In genomic region chr12:57451233-57451778, GRCh38 we compare ENCODE assay signal across 20 cellular contexts. TPM values are rescaled to one million over a fixed set of nuclear protein-coding genes. Genes with fewer than 3 reads are reported as not detected.
DNase-seq lines count a peak whose midpoint lies in the region; TF ChIP-seq lines count a peak whose summit lies in the region.
"Had no signal": no experiment of that assay in that cellular context is flagged by ENCODE, and none has a peak within 500 bp of the region (broad histone marks: within the 10 kb centered on the region; RNA-seq: fewer than 3 reads in every experiment).

No MANE protein-coding gene starts in this region.

- H3K79me1 ChIP-seq in trophoblast cell (ENCODE audit: low read length), result no peaks in the 10 kb centered on the region

- CTCF ChIA-PET in HEK293 (lab: Yijun Ruan, JAX), result interaction anchor here (0.6 to 9.7 kb wide), 15 partner anchors 11 to 237 kb away, joined by 3 to 219 read pairs (median 17); partner anchors contain the start of genes INHBC and NXPH4

- H2AFZ ChIP-seq in osteoblast (ENCODE audit: low read length) (peak overlapping the region; percentile 11), trophoblast cell (ENCODE audit: insufficient read depth, low read length, poor library complexity) (no peak overlapping the region)

- H2BK12ac ChIP-seq in trophoblast cell (ENCODE audit: low read length), result no peak overlapping the region

- no peaks in the 10 kb centered on the region for H3K9me3 Mint-ChIP-seq in chondrocyte (ENCODE audit: low read depth)
- H3K9me3 Mint-ChIP-seq: mesothelial cell of epicardium; neural crest cell; stimulated activated naive CD8-positive, alpha-beta T cell treated with anti-CD3 and anti-CD28 coated beads, Interleukin-15, amount 100 ng/mL, for 72 hours; T-cell had no signal

- no peak overlapping the region for H3K4me3 Mint-ChIP-seq in chondrocyte (ENCODE audit: unreplicated experiment)
- H3K4me3 Mint-ChIP-seq: activated naive CD8-positive, alpha-beta T cell; mesothelial cell of epicardium; neural crest cell; T-cell had no signal

- H2AK5ac ChIP-seq in trophoblast cell (ENCODE audit: low read length), result no peak overlapping the region

- H3K4me3 ChIP-seq in AG10803 (ENCODE audit: low read length) (no peak overlapping the region), HEK293 (ENCODE audit: low read depth, low read length) (no peak overlapping the region), osteoblast (ENCODE audit: insufficient read depth, low read length) (no peak overlapping the region), trophoblast cell (ENCODE audit: low read depth, low read length) (no peak overlapping the region)

- H3K27ac ChIP-seq in HEK293 (ENCODE audit: extremely low read depth, low read depth, low read length) (no peak overlapping the region), osteoblast (ENCODE audit: low read depth, low read length) (peak overlapping the region; percentile 95), trophoblast cell (ENCODE audit: low read depth, low read length) (no peak overlapping the region)

- no peaks in the 10 kb centered on the region for H3K27me3 Mint-ChIP-seq in chondrocyte (ENCODE audit: low read depth)
- H3K27me3 Mint-ChIP-seq: activated naive CD8-positive, alpha-beta T cell; stimulated activated naive CD8-positive, alpha-beta T cell treated with anti-CD3 and anti-CD28 coated beads, Interleukin-15, amount 100 ng/mL, for 72 hours had no signal

- H4K91ac ChIP-seq in trophoblast cell (ENCODE audit: low read depth, low read length), result no peak overlapping the region

- no peak overlapping the region for H2BK5ac ChIP-seq in trophoblast cell (ENCODE audit: low read depth, low read length, poor library complexity)

- no peak overlapping the region for H3K4ac ChIP-seq in trophoblast cell (ENCODE audit: low read depth, low read length)

- H3K23ac ChIP-seq in trophoblast cell (ENCODE audit: low read length), result no peak overlapping the region

- H3K27ac Mint-ChIP-seq in chondrocyte (ENCODE audit: unreplicated experiment), result no peak overlapping the region
- H3K27ac Mint-ChIP-seq: T-cell had no signal

- H3K14ac ChIP-seq in trophoblast cell (ENCODE audit: low read length), result no peak overlapping the region

- H4K8ac ChIP-seq in trophoblast cell (ENCODE audit: low read depth, low read length), result no peak overlapping the region

- no peak overlapping the region for H3K4me2 ChIP-seq in osteoblast (ENCODE audit: insufficient read depth, low read length)
- H3K4me2 ChIP-seq in trophoblast cell (ENCODE audit: low read length), result no peak overlapping the region

- no CpG with 5 or more reads among the region's 6 CpGs for WGBS in trophoblast cell (ENCODE audit: extremely low coverage, insufficient coverage, insufficient read length)

- H3K4me1 Mint-ChIP-seq in chondrocyte (ENCODE audit: low read depth), result peaks cover 44% of the 10 kb centered on the region

- no peak overlapping the region for H3K9ac ChIP-seq in trophoblast cell (ENCODE audit: low read length)

- peaks cover 7% of the 10 kb centered on the region; the same call in 1 of the 2 replicates for H3K4me1 ChIP-seq in HEK293 (ENCODE audit: control insufficient read depth, insufficient read depth, low read length)
- H3K4me1 ChIP-seq in osteoblast (ENCODE audit: insufficient read depth, low read length), result peaks cover 25% of the 10 kb centered on the region
- no peaks in the 10 kb centered on the region for H3K4me1 ChIP-seq in trophoblast cell (ENCODE audit: control insufficient read depth in 1 of 2, insufficient read depth in 2 of 2, low read length in 2 of 2)

- H3K36me3 ChIP-seq in HEK293 (ENCODE audit: control insufficient read depth in 2 of 2, insufficient read depth in 1 of 2, low read length in 2 of 2) (no peaks in the 10 kb centered on the region), osteoblast (ENCODE audit: insufficient read depth, low read length) (no peaks in the 10 kb centered on the region), trophoblast cell (ENCODE audit: control insufficient read depth in 1 of 2, insufficient read depth in 2 of 2, low read length in 2 of 2) (no peaks in the 10 kb centered on the region)

- H3K9me3 ChIP-seq in HEK293 (ENCODE audit: control insufficient read depth, insufficient read depth, low read depth, low read length) (no peaks in the 10 kb centered on the region), osteoblast (ENCODE audit: low read depth, low read length) (no peaks in the 10 kb centered on the region), trophoblast cell (ENCODE audit: insufficient read depth, low read depth, low read length) (no peaks in the 10 kb centered on the region)

- H3K79me2 ChIP-seq in osteoblast (ENCODE audit: insufficient read depth, low read length), result no peaks in the 10 kb centered on the region
- H3K79me2 ChIP-seq in trophoblast cell (ENCODE audit: control insufficient read depth, insufficient read depth, low read length, poor library complexity), result no peaks in the 10 kb centered on the region

- H2BK120ac ChIP-seq in trophoblast cell (ENCODE audit: insufficient read depth, low read length, poor library complexity), result no peak overlapping the region

- H4K12ac ChIP-seq in trophoblast cell (ENCODE audit: low read depth, low read length), result no peak overlapping the region

- H3K27me3 ChIP-seq in osteoblast (ENCODE audit: insufficient read depth, low read length) (no peaks in the 10 kb centered on the region), trophoblast cell (ENCODE audit: insufficient read depth, low read length) (no peaks in the 10 kb centered on the region)

- POLR2A ChIA-PET in HEK293 (lab: Yijun Ruan, JAX), result interaction anchor here (0.5 kb wide), 1 partner anchor 13 kb away, joined by 4 read pairs; no protein-coding TSS in a partner anchor

- H3K18ac ChIP-seq in trophoblast cell (ENCODE audit: low read length), result no peak overlapping the region

- no peaks in the 10 kb centered on the region for H3K36me3 Mint-ChIP-seq in chondrocyte (ENCODE audit: low read depth)
- H3K36me3 Mint-ChIP-seq: activated naive CD8-positive, alpha-beta T cell; mesothelial cell of epicardium; T-cell had no signal

- no peaks in the 10 kb centered on the region for H4K20me1 ChIP-seq in osteoblast (ENCODE audit: insufficient read depth, low read length)

- DNase-seq in AG10803 (ENCODE audit: low read depth) (peak; percentile 31), chondrocyte (ENCODE audit: low spot score) (peak; percentile 59), osteoblast (ENCODE audit: insufficient read length, low spot score, missing footprints) (no peak), iPS-NIHi7 (ENCODE audit: extremely low spot score) (no peak), trophoblast cell (no peak), NCI-H345 treated with DMSO at 0.1 percent for 48 hours (lab: John Stamatoyannopoulos, UW; ENCODE audit: unreplicated experiment) (no peak)
- DNase-seq: activated CD4-positive, alpha-beta T cell treated with anti-CD3 and anti-CD28 coated beads, Interleukin-2, amount 50 U/mL, for 1 hour; central memory CD4-positive, alpha-beta T cell; effector memory CD4-positive, alpha-beta T cell; kidney; NCI-H2029 treated with DMSO at 0.1 percent for 48 hours; NCI-H510A; stimulated activated naive CD8-positive, alpha-beta T cell treated with anti-CD3 and anti-CD28 coated beads, Interleukin-15, amount 100 ng/mL, for 72 hours; T-cell had no signal

- TF ChIP-seq CTCF in AG10803 (conservative IDR thresholded peaks at IDR 0.05; ENCODE audit: low read length), result no peak
- TF ChIP-seq CTCF in HEK293 (tag by site-specific recombination; IDR thresholded peaks at IDR 0.05), result no peak
- no peak for TF ChIP-seq CTCF in chondrocyte (IDR thresholded peaks at IDR 0.05)
- no peak for TF ChIP-seq CTCF in osteoblast (IDR thresholded peaks at IDR 0.05; ENCODE audit: extremely low read depth, low read depth, low read length)

TF ChIP-seq in HEK293, 187 proteins besides CTCF, POLR2A, EP300 and RAD21:
- TF ChIP-seq ZFHX2 (tag by site-specific recombination; conservative IDR thresholded peaks at IDR 0.05) (peak; percentile 69), ZSCAN16 (tag by site-specific recombination; IDR thresholded peaks at IDR 0.05) (no peak), ZBTB11 (tag by site-specific recombination; conservative IDR thresholded peaks at IDR 0.05; ENCODE audit: low read depth) (no peak), ZSCAN30 (tag by site-specific recombination; IDR thresholded peaks at IDR 0.05) (no peak)

RNA-seq across cellular contexts. Expression of gene INHBE, which starts 3.8 kb away (rescaled TPM):
- total RNA-seq in chondrocyte (0.77 to 8.5 TPM (median 8.4 TPM) in 3 replicates), osteoblast (0.88 and 3.3 TPM in 2 replicates)
- polyA plus RNA-seq in trophoblast cell (2013), result 0.26 and 0.46 TPM in 2 replicates

RNA-seq across cellular contexts. Expression of gene GLI1, which starts 8.3 kb away (rescaled TPM):
- total RNA-seq in chondrocyte, result 6.2 to 8.3 TPM (median 6.8 TPM) in 3 replicates
- 0.29 and 0.36 TPM in 2 replicates for total RNA-seq in osteoblast
- 1.4 and 2.3 TPM in 2 replicates for polyA plus RNA-seq in trophoblast cell (2013)

RNA-seq across cellular contexts. Expression of gene INHBC, which starts 16.7 kb away (rescaled TPM):
- total RNA-seq in chondrocyte, result not detected in 3 replicates
- total RNA-seq in osteoblast, result not detected in 2 replicates
- 0.01 and 0.03 TPM in 2 replicates for polyA plus RNA-seq in trophoblast cell (2013)
- total RNA-seq: H1, kidney, neural crest cell, ureter had no signal

RNA-seq across cellular contexts. Expression of gene R3HDM2, which starts 20.5 kb away (rescaled TPM):
- 43.4 to 61.8 TPM (median 46.5 TPM) in 3 replicates for total RNA-seq in chondrocyte
- total RNA-seq in osteoblast, result 23.2 and 25.0 TPM in 2 replicates
- 24.2 and 24.9 TPM in 2 replicates for polyA plus RNA-seq in trophoblast cell (2013)

RNA-seq across cellular contexts. Expression of gene ARHGAP9, which starts 28.4 kb away (rescaled TPM):
- 2.9 to 3.1 TPM in 2 of 3 replicates, not detected in the other for total RNA-seq in chondrocyte
- total RNA-seq in osteoblast, result 0.29 and 0.36 TPM in 2 replicates
- polyA plus RNA-seq in trophoblast cell (2013), result 0.26 and 0.49 TPM in 2 replicates
- total RNA-seq: mesothelial cell of epicardium had no signal

Comparison
In these comparisons a context has a peak if more than half of its experiments do, and no peak if none do; other contexts are left out.
1. DNase-seq: peak in AG10803 (single experiment) and chondrocyte (single experiment); none in osteoblast (single experiment), iPS-NIHi7 (single experiment), trophoblast cell (0 of 2) and NCI-H345 treated with DMSO at 0.1 percent for 48 hours (single experiment).